ENCODE assay signal across 9 cellular contexts in the genomic region with DNA sequence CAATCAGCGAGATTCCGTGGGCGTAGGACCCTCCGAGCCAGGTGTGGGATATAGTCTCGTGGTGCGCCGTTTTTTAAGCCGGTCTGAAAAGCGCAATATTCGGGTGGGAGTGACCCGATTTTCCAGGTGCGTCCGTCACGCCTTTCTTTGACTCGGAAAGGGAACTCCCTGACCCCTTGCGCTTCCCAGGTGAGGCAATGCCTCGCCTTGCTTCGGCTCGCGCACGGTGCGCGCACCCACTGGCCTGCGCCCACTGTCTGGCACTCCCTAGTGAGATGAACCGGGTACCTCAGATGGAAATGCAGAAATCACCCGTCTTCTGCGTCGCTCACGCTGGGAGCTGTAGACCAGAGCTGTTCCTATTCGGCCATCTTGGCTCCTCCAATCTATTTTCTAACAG. TPM values are rescaled to one million over a fixed set of nuclear protein-coding genes. Genes with fewer than 3 reads are reported as not detected.
"Had no signal": no experiment of that assay in that cellular context is flagged by ENCODE, and none has a peak within 500 bp of the region (broad histone marks: within the 10 kb centered on the region; RNA-seq: fewer than 3 reads in every experiment).

No MANE protein-coding gene starts in this region.

RNA-seq across cellular contexts. Expression of gene LRRC9, which starts 32.2 kb away (rescaled TPM):
- total RNA-seq: activated B cell treated with CpG ODN at 0.5 μM for 24 hours; activated CD4-positive, alpha-beta T cell treated with anti-CD3 and anti-CD28 coated beads, Interleukin-2, amount 10 ng/mL, durations not matched to agents 24 days and 14 days; activated CD8-positive, alpha-beta memory T cell treated with anti-CD3 and anti-CD28 coated beads, Interleukin-2, amount 10 ng/mL, durations not matched to agents 7 days and 5 days; activated T-helper 1 cell treated with anti-CD3 and anti-CD28 coated beads, Interleukin-12 subunit alpha, Interleukin-12 subunit beta, Interleukin-2, Interleukin-4 antibody, amounts not matched to agents 30 ng/mL and 10 ng/mL and 1 ng/mL, durations not matched to agents 14 hours and 24 hours and 36 hours; aorta; LHCN-M2; M059J; PC-3; T-helper 17 cell had no signal
- polyA plus RNA-seq: aorta had no signal
